Comparison of ENCODE assay signal across 19 cellular contexts in genomic region chr22:47816121-47816915, GRCh38.
"Had no signal": no experiment of that assay in that cellular context is flagged by ENCODE, and none has a peak within 500 bp of the region (broad histone marks: within the 10 kb centered on the region; RNA-seq: fewer than 3 reads in every experiment).

No MANE protein-coding gene starts in this region.

- H2AFZ ChIP-seq: hepatocyte had no signal

- H3K4me1 Mint-ChIP-seq: naive B cell; stimulated activated naive B cell treated with anti-CD40 and anti-IgM and Interleukin-4, amounts not matched to agents 10 μg/mL and 1 μg/mL and 100 μg/mL, for 72 hours; stimulated activated naive CD8-positive, alpha-beta T cell treated with anti-CD3 and anti-CD28 coated beads, Interleukin-15, amount 100 ng/mL, for 72 hours had no signal

- H3K27me3 ChIP-seq: foreskin keratinocyte, hepatocyte, right atrium auricular region, testis, tibial nerve had no signal

- H3K4me3 Mint-ChIP-seq: dendritic cell treated with granulocyte-macrophage colony-stimulating factor and Interleukin-4, amounts not matched to agents 40 ng/mL and 50 ng/mL, for 4 days; nephron; stimulated activated naive B cell treated with anti-CD40 and anti-IgM and Interleukin-4, amounts not matched to agents 10 μg/mL and 1 μg/mL and 100 μg/mL, for 72 hours; stimulated activated naive CD8-positive, alpha-beta T cell treated with anti-CD3 and anti-CD28 coated beads, Interleukin-15, amount 100 ng/mL, for 72 hours had no signal

- H3K4me3 ChIP-seq: hepatocyte, right atrium auricular region, sigmoid colon, skin epidermis, testis, tibial nerve had no signal

- H3K4me2 ChIP-seq: hepatocyte had no signal

- H3K27ac ChIP-seq: foreskin keratinocyte, hepatocyte, right atrium auricular region, sigmoid colon, skin epidermis, testis, tibial nerve had no signal

- H3K27ac Mint-ChIP-seq: dendritic cell treated with granulocyte-macrophage colony-stimulating factor and Interleukin-4, amounts not matched to agents 40 ng/mL and 50 ng/mL, for 4 days; naive B cell; nephron; stimulated activated naive B cell treated with anti-CD40 and anti-IgM and Interleukin-4, amounts not matched to agents 10 μg/mL and 1 μg/mL and 100 μg/mL, for 72 hours; stimulated activated naive CD8-positive, alpha-beta T cell treated with anti-CD3 and anti-CD28 coated beads, Interleukin-15, amount 100 ng/mL, for 72 hours had no signal

- H3K9me3 ChIP-seq: right atrium auricular region, testis had no signal

- H3K36me3 Mint-ChIP-seq: naive B cell; stimulated activated naive B cell treated with anti-CD40 and anti-IgM and Interleukin-4, amounts not matched to agents 10 μg/mL and 1 μg/mL and 100 μg/mL, for 72 hours had no signal

- DNase-seq: erythroblast; foreskin keratinocyte; kidney; left cardiac atrium; mesendoderm; naive B cell; posterior cingulate gyrus; sigmoid colon; stimulated activated CD4-positive, alpha-beta T cell treated with anti-CD3 and anti-CD28 coated beads, Interleukin-2, amount 100 ng/mL, for 24 hours; stimulated activated CD4-positive, alpha-beta T cell treated with anti-CD3 and anti-CD28 coated beads, Interleukin-4, amount 100 ng/mL, for 4 hours; stimulated activated naive B cell treated with anti-CD40 and anti-IgM and Interleukin-4, amounts not matched to agents 10 μg/mL and 1 μg/mL and 100 μg/mL, for 72 hours; stimulated activated naive CD8-positive, alpha-beta T cell treated with anti-CD3 and anti-CD28 coated beads, Interleukin-15, amount 100 ng/mL, for 72 hours; testis had no signal

- ATAC-seq: foreskin keratinocyte; left cardiac atrium; stimulated activated naive B cell treated with anti-CD40 and anti-IgM and Interleukin-4, amounts not matched to agents 10 μg/mL and 1 μg/mL and 100 μg/mL, for 72 hours; stimulated activated naive CD8-positive, alpha-beta T cell treated with anti-CD3 and anti-CD28 coated beads, Interleukin-15, amount 100 ng/mL, for 72 hours had no signal

- H3K4me1 ChIP-seq: foreskin keratinocyte, right atrium auricular region, sigmoid colon, testis, tibial nerve had no signal

- H3K36me3 ChIP-seq: right atrium auricular region, sigmoid colon, tibial nerve had no signal

- H3K79me2 ChIP-seq: hepatocyte had no signal
